Comparison of ENCODE assay signal across 6 cellular contexts in the genomic region with DNA sequence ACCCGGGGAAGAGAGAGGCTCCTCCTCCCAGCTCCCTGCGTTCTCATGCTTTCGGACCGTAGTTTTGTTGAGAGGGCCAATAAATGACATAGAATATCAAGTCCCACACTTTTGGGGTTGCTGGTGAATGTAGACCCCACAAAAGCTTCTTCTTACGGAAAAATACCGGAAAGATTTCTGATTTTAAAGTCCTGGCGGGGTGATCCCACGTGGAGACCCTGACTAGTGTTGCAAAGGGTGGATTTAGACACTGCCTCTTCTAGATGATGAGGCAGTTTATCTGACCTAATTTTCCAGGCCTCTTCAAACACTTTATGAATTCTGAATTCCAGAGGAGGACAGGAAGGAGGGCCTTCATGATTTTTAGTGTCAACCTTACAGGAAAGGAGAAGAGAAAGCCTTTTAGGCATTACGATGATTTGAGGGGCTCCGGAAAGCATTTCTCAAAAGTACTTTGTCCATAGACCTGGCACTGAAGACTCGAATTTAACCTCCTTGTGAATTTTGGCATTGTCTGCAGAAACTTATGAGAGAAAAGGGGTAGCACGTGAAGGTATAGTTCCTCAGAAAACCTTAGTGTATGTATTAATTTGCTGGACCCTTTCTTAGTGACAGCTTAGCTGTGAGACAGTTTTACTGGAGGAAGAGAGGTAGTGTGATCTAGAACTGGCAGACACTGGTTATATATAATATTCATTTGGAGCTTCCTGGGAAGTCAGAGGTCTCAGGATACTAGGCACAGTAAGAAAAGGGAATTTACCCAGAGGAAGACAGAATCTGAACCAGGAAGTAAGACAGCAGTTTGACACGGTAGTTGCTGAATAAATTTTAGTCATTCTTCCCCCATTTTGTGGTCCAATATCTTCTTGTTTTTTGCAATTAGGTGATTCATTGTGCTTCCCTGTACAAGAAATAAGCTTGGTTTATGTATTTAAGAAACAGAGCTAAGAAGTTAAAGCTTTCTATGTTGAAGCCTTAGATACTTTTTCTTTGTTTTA. TPM values are rescaled to one million over a fixed set of nuclear protein-coding genes. Genes with fewer than 3 reads are reported as not detected.
DNase-seq lines count a peak whose midpoint lies in the region; ATAC-seq and TF ChIP-seq lines count a peak whose summit lies in the region.

No MANE protein-coding gene starts in this region.

- peak overlapping the region; percentile 92 for H3K4me3 Mint-ChIP-seq in natural killer cell treated with Interleukin-12 subunit alpha and Interleukin-12 subunit beta and Interleukin-15 and Interleukin-18, amount 100 ng/mL, for 72 hours

- in situ Hi-C loops in astrocyte of the spinal cord (cut with HindIII; ENCODE audit: low sequenced_read_pairs), result no loop called here

- H3K9me3 Mint-ChIP-seq in natural killer cell treated with Interleukin-12 subunit alpha and Interleukin-12 subunit beta and Interleukin-15 and Interleukin-18, amount 100 ng/mL, for 72 hours, result no peaks in the 10 kb centered on the region

- peak; percentile 16 for DNase-seq in astrocyte of the spinal cord (ENCODE audit: low read depth, low spot score)
- DNase-seq in natural killer cell treated with Interleukin-12 subunit alpha and Interleukin-12 subunit beta and Interleukin-15 and Interleukin-18, amount 100 ng/mL, for 72 hours (ENCODE audit: low spot score), result no peak
- DNase-seq in NCI-H187 treated with DMSO at 0.1 percent for 48 hours (lab: John Stamatoyannopoulos, UW), result no peak
- no peak for DNase-seq in hypothalamus (lab: John Stamatoyannopoulos, UW)

- H3K36me3 Mint-ChIP-seq in natural killer cell treated with Interleukin-12 subunit alpha and Interleukin-12 subunit beta and Interleukin-15 and Interleukin-18, amount 100 ng/mL, for 72 hours, result peaks cover 10% of the 10 kb centered on the region

- TF ChIP-seq POLR2A in GM18505 (IDR thresholded peaks at IDR 0.05; ENCODE audit: borderline replicate concordance, extremely low read depth, insufficient read depth, insufficient read length), result no peak

- H3K4me1 Mint-ChIP-seq in natural killer cell treated with Interleukin-12 subunit alpha and Interleukin-12 subunit beta and Interleukin-15 and Interleukin-18, amount 100 ng/mL, for 72 hours (ENCODE audit: low read depth in 2 of 2), result peaks cover 25 to 34% of the 10 kb centered on the region in 2 donors

- H3K27ac Mint-ChIP-seq in natural killer cell treated with Interleukin-12 subunit alpha and Interleukin-12 subunit beta and Interleukin-15 and Interleukin-18, amount 100 ng/mL, for 72 hours, result peak overlapping the region; percentile 81 to 98

- no peaks in the 10 kb centered on the region for H3K27me3 Mint-ChIP-seq in natural killer cell treated with Interleukin-12 subunit alpha and Interleukin-12 subunit beta and Interleukin-15 and Interleukin-18, amount 100 ng/mL, for 72 hours

- ATAC-seq in GM18505 (IDR thresholded peaks at IDR 0.05; ENCODE audit: unreplicated experiment) (peak; percentile 51), HG03460 (IDR thresholded peaks at IDR 0.05; ENCODE audit: unreplicated experiment) (peak; percentile 50)
- no peak for ATAC-seq in natural killer cell treated with Interleukin-12 subunit alpha and Interleukin-12 subunit beta and Interleukin-15 and Interleukin-18, amount 100 ng/mL, for 72 hours

- H3K4me3 ChIP-seq in astrocyte of the spinal cord (ENCODE audit: low read depth, low read length), result peak overlapping the region; percentile 89

- no peak for TF ChIP-seq CTCF in astrocyte of the spinal cord (IDR thresholded peaks at IDR 0.05; ENCODE audit: low read depth, low read length)

RNA-seq across cellular contexts. Expression of a gene that starts 0.9 kb away (rescaled TPM):
- 10 to 100 TPM; 40.8 to 53.8 TPM for total RNA-seq in natural killer cell treated with Interleukin-12 subunit alpha and Interleukin-12 subunit beta and Interleukin-15 and Interleukin-18, amount 100 ng/mL, for 72 hours

RNA-seq across cellular contexts. Expression of a gene that starts 15.7 kb away (rescaled TPM):
- 10 to 100 TPM; 28.1 to 42.3 TPM for total RNA-seq in natural killer cell treated with Interleukin-12 subunit alpha and Interleukin-12 subunit beta and Interleukin-15 and Interleukin-18, amount 100 ng/mL, for 72 hours

RNA-seq across cellular contexts. Expression of a gene that starts 22.4 kb away (rescaled TPM):
- total RNA-seq in natural killer cell treated with Interleukin-12 subunit alpha and Interleukin-12 subunit beta and Interleukin-15 and Interleukin-18, amount 100 ng/mL, for 72 hours, result 1 to 10 TPM; 1.4 to 4.0 TPM

RNA-seq across cellular contexts. Expression of a gene that starts 49.6 kb away (rescaled TPM):
- 10 to 100 TPM; 15.1 to 16.1 TPM for total RNA-seq in natural killer cell treated with Interleukin-12 subunit alpha and Interleukin-12 subunit beta and Interleukin-15 and Interleukin-18, amount 100 ng/mL, for 72 hours

Comparison
In these comparisons a context has a peak if more than half of its experiments do, and no peak if none do; other contexts are left out.
1. ATAC-seq: peak in GM18505 (single experiment) and HG03460 (single experiment); none in natural killer cell treated with Interleukin-12 subunit alpha and Interleukin-12 subunit beta and Interleukin-15 and Interleukin-18, amount 100 ng/mL, for 72 hours (0 of 2).